Comparison of ENCODE assay signal across 24 cellular contexts in genomic region chr3:113243846-113244245, GRCh38. TPM values are rescaled to one million over a fixed set of nuclear protein-coding genes. Genes with fewer than 3 reads are reported as not detected.
DNase-seq lines count a peak whose midpoint lies in the region; ATAC-seq, FAIRE-seq and TF ChIP-seq lines count a peak whose summit lies in the region.
"Had no signal": no experiment of that assay in that cellular context is flagged by ENCODE, and none has a peak within 500 bp of the region (broad histone marks: within the 10 kb centered on the region; RNA-seq: fewer than 3 reads in every experiment).

No MANE protein-coding gene starts in this region.

- no peak overlapping the region for H3K9ac ChIP-seq in Karpas-422 (ENCODE audit: low read length)
- H3K9ac ChIP-seq in mesendoderm (ENCODE audit: low read length), result no peak overlapping the region

- no peaks in the 10 kb centered on the region for H3K36me3 Mint-ChIP-seq in WTC11
- H3K36me3 Mint-ChIP-seq: activated CD4-positive, alpha-beta memory T cell treated with anti-CD3 and anti-CD28 coated beads for 36 hours; CD14-positive monocyte had no signal

- no peak overlapping the region for H3K23ac ChIP-seq in mesendoderm (ENCODE audit: low read length)

- peak; percentile 36 for DNase-seq in AG10803 (ENCODE audit: low read depth)
- DNase-seq in Karpas-422, result peak; percentile 47
- DNase-seq in WTC11 (ENCODE audit: low spot score), result no peak
- peak; percentile 69 for DNase-seq in mesendoderm
- no peak for DNase-seq in glomerular visceral epithelial cell (ENCODE audit: extremely low spot score)
- DNase-seq in stimulated activated CD4-positive, alpha-beta T cell treated with anti-CD3 and anti-CD28 coated beads, Interleukin-4, amount 100 ng/mL, for 24 hours, result no peak
- no peak for DNase-seq in frontal cortex (ENCODE audit: low spot score in 2 of 2)
- DNase-seq in NCI-H69 (lab: John Stamatoyannopoulos, UW), result no peak
- DNase-seq: activated CD4-positive, alpha-beta memory T cell treated with anti-CD3 and anti-CD28 coated beads for 36 hours; activated gamma-delta T cell treated with Interleukin-2 at 50 U/mL for 16 hours; adrenal gland; dermis blood vessel endothelial cell; foreskin keratinocyte; HCEC 1CT; kidney; NCI-H1417; NCI-H774; PC-9; right cardiac atrium had no signal

- no peaks in the 10 kb centered on the region for H3K79me2 ChIP-seq in Karpas-422 (ENCODE audit: low read length)
- no peaks in the 10 kb centered on the region for H3K79me2 ChIP-seq in mesendoderm (ENCODE audit: control insufficient read depth, insufficient read depth, low read length)

- H2BK120ac ChIP-seq in mesendoderm (ENCODE audit: low read depth, low read length), result no peak overlapping the region

- H3K27ac Mint-ChIP-seq in WTC11, result no peak overlapping the region
- H3K27ac Mint-ChIP-seq: activated CD4-positive, alpha-beta memory T cell treated with anti-CD3 and anti-CD28 coated beads for 36 hours; CD14-positive monocyte; T-helper 2 cell treated with Interferon-gamma antibody and Interleukin-4, amounts not matched to agents 5 μg/mL and 100 μg/mL, for 36 hours had no signal

- H3K9me3 ChIP-seq in Karpas-422 (ENCODE audit: low read length), result no peaks in the 10 kb centered on the region
- H3K9me3 ChIP-seq: adrenal gland had no signal

- H3K9me3 Mint-ChIP-seq in WTC11, result no peaks in the 10 kb centered on the region
- H3K9me3 Mint-ChIP-seq: activated CD4-positive, alpha-beta memory T cell treated with anti-CD3 and anti-CD28 coated beads for 36 hours; T-helper 2 cell treated with Interferon-gamma antibody and Interleukin-4, amounts not matched to agents 5 μg/mL and 100 μg/mL, for 36 hours had no signal

- no peak overlapping the region for H3K4me2 ChIP-seq in Karpas-422 (ENCODE audit: low read depth, low read length, poor library complexity, severe bottlenecking)
- no peak overlapping the region for H3K4me2 ChIP-seq in mesendoderm (ENCODE audit: low read length)
- H3K4me2 ChIP-seq: PC-9 had no signal

- no peak overlapping the region for H2BK5ac ChIP-seq in mesendoderm (ENCODE audit: low read length)

- ATAC-seq in WTC11, result no peak
- ATAC-seq: foreskin keratinocyte, right cardiac atrium had no signal

- WGBS in mesendoderm (ENCODE audit: extremely low coverage, insufficient coverage, low lambda C conversion rate), result no CpG with 5 or more reads among the region's 3 CpGs

- no peak overlapping the region for H2AFZ ChIP-seq in Karpas-422 (ENCODE audit: low read length)
- H2AFZ ChIP-seq: PC-9 had no signal

- H3K18ac ChIP-seq in mesendoderm (ENCODE audit: low read length), result no peak overlapping the region

- no peak overlapping the region for H2AK5ac ChIP-seq in mesendoderm (ENCODE audit: low read length)

- no peak overlapping the region for H3K56ac ChIP-seq in mesendoderm (ENCODE audit: low read length)

- no peaks in the 10 kb centered on the region for H3K9me2 ChIP-seq in Karpas-422 (replicated peaks; ENCODE audit: insufficient read depth, low read length)

- POLR2A ChIA-PET in WTC11 (lab: Charles Lee), result no interaction called here

- H4K8ac ChIP-seq in mesendoderm (ENCODE audit: low read depth, low read length), result no peak overlapping the region

- H2BK15ac ChIP-seq in mesendoderm (replicated peaks; ENCODE audit: low read depth), result no peak overlapping the region

- H3K27me3 Mint-ChIP-seq in WTC11 (ENCODE audit: low read depth), result no peaks in the 10 kb centered on the region

- no peaks in the 10 kb centered on the region for H4K20me1 ChIP-seq in Karpas-422 (ENCODE audit: insufficient read depth, low read depth, low read length)

- H3K4me1 Mint-ChIP-seq in WTC11, result peaks cover 74% of the 10 kb centered on the region

- CTCF ChIA-PET in WTC11 (lab: Charles Lee), result interaction anchor here (0.6 kb wide), 1 partner anchor 12 kb away, joined by 3 read pairs; no protein-coding TSS in a partner anchor

- H3K4ac ChIP-seq in mesendoderm (ENCODE audit: low read depth, low read length), result no peak overlapping the region

- H3K4me3 ChIP-seq in AG10803 (ENCODE audit: low read length), result no peak overlapping the region
- no peak overlapping the region for H3K4me3 ChIP-seq in Karpas-422 (ENCODE audit: low read length)
- H3K4me3 ChIP-seq in mesendoderm (ENCODE audit: low read length), result no peak overlapping the region
- H3K4me3 ChIP-seq: adrenal gland, lung, PC-9, SK-N-MC had no signal

- FAIRE-seq in frontal cortex (lab: Jason Lieb, UNC), result no peak
- FAIRE-seq: kidney had no signal

- TF ChIP-seq CTCF in AG10803 (conservative IDR thresholded peaks at IDR 0.05; ENCODE audit: low read length) (no peak), WTC11 (IDR thresholded peaks at IDR 0.05) (no peak)

- H3K4me1 ChIP-seq in Karpas-422 (ENCODE audit: low read length), result no peaks in the 10 kb centered on the region
- H3K4me1 ChIP-seq in mesendoderm (ENCODE audit: control insufficient read depth, low read depth, low read length), result peaks cover 20% of the 10 kb centered on the region

- H3K27me3 ChIP-seq in Karpas-422 (ENCODE audit: low read length) (no peaks in the 10 kb centered on the region), mesendoderm (ENCODE audit: insufficient read depth, low read length, poor library complexity) (no peaks in the 10 kb centered on the region)
- H3K27me3 ChIP-seq: adrenal gland, foreskin keratinocyte had no signal

- H3K36me3 ChIP-seq in Karpas-422 (ENCODE audit: insufficient read depth, low read length) (no peaks in the 10 kb centered on the region), mesendoderm (ENCODE audit: control insufficient read depth, insufficient read depth, low read length) (no peaks in the 10 kb centered on the region)
- H3K36me3 ChIP-seq: adrenal gland had no signal

- no peak overlapping the region for H3K4me3 Mint-ChIP-seq in WTC11
- H3K4me3 Mint-ChIP-seq: activated CD4-positive, alpha-beta memory T cell treated with anti-CD3 and anti-CD28 coated beads for 36 hours; CD14-positive monocyte; T-helper 2 cell treated with Interferon-gamma antibody and Interleukin-4, amounts not matched to agents 5 μg/mL and 100 μg/mL, for 36 hours had no signal

- H3K27ac ChIP-seq in Karpas-422 (ENCODE audit: low read length) (no peak overlapping the region), mesendoderm (ENCODE audit: low read depth, low read length) (no peak overlapping the region)
- H3K27ac ChIP-seq: adrenal gland, foreskin keratinocyte, PC-9, SK-N-MC had no signal

- no peak overlapping the region for H4K5ac ChIP-seq in mesendoderm (ENCODE audit: low read length)

- no peaks in the 10 kb centered on the region for H3K79me1 ChIP-seq in mesendoderm (ENCODE audit: low read length)

TF ChIP-seq in WTC11, 78 proteins besides CTCF, POLR2A, EP300 and RAD21:
- TF ChIP-seq KAT7 (CRISPR knock-in tag; IDR thresholded peaks at IDR 0.05; ENCODE audit: borderline replicate concordance) (no peak), SMAD3 (CRISPR knock-in tag; IDR thresholded peaks at IDR 0.05; ENCODE audit: borderline replicate concordance) (no peak), CBFB (CRISPR knock-in tag; IDR thresholded peaks at IDR 0.05; ENCODE audit: low read depth) (no peak)
- TF ChIP-seq, protein P1, sequence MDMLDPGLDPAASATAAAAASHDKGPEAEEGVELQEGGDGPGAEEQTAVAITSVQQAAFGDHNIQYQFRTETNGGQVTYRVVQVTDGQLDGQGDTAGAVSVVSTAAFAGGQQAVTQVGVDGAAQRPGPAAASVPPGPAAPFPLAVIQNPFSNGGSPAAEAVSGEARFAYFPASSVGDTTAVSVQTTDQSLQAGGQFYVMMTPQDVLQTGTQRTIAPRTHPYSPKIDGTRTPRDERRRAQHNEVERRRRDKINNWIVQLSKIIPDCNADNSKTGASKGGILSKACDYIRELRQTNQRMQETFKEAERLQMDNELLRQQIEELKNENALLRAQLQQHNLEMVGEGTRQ (CRISPR knock-in tag; IDR thresholded peaks at IDR 0.05), result peak; percentile 69

RNA-seq across cellular contexts. Expression of gene BOC, which starts 32.5 kb away (rescaled TPM):
- total RNA-seq in Karpas-422 (2014; rRNA removed; shearing (Covaris generic); ENCODE audit: low replicate concordance), result 0.04 and 0.47 TPM in 2 replicates
- total RNA-seq in WTC11 (2021), result 6.6 to 8.0 TPM (median 7.2 TPM) in 3 replicates
- polyA plus RNA-seq in mesendoderm (2013, experiment 1 of 2), result 1.5 TPM
- 1.2 TPM for polyA plus RNA-seq in mesendoderm (2013, experiment 2 of 2)
- total RNA-seq in frontal cortex, result 3.3 TPM
- total RNA-seq: activated CD4-positive, alpha-beta memory T cell treated with anti-CD3 and anti-CD28 coated beads for 36 hours; G401 had no signal
- polyA plus RNA-seq: CD14-positive monocyte had no signal

Comparison
In these comparisons a context has a peak if more than half of its experiments do, and no peak if none do; other contexts are left out.
1. DNase-seq: peak in AG10803 (single experiment), Karpas-422 (single experiment) and mesendoderm (single experiment); none in WTC11 (single experiment), glomerular visceral epithelial cell (single experiment), stimulated activated CD4-positive, alpha-beta T cell treated with anti-CD3 and anti-CD28 coated beads, Interleukin-4, amount 100 ng/mL, for 24 hours (single experiment), frontal cortex (0 of 2) and NCI-H69 (single experiment).